20 cellular contexts compared by ENCODE assay signal in the genomic region with DNA sequence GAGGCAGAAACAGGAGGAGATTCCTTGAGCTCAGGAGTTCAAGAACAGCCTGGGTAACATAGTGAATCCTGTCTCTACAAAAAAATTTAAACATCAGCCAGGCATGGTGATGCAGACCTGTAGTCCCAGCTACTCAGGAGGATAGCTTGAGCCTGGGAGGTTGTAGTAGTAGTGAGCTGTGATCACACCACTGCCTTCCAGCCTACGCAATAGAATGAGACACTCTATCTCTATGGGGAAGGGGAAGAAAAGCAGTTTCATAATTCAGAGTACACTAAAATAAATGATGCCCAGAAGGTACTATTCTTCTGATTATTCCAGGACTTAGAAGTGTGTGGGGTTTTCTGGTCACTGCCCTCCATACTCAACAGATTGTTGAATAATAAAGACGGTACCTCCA.
"Had no signal": no experiment of that assay in that cellular context is flagged by ENCODE, and none has a peak within 500 bp of the region (broad histone marks: within the 10 kb centered on the region; RNA-seq: fewer than 3 reads in every experiment).

No MANE protein-coding gene starts in this region.

- H3K27ac ChIP-seq: coronary artery, gastrocnemius medialis, tibial nerve, uterus had no signal

- H3K27me3 Mint-ChIP-seq: activated CD4-positive, alpha-beta T cell treated with anti-CD3 and anti-CD28 coated beads, Interleukin-2, amount 10 ng/mL, durations not matched to agents 24 days and 14 days; activated CD8-positive, alpha-beta T cell treated with anti-CD3 and anti-CD28 coated beads for 36 hours; central memory CD8-positive, alpha-beta T cell had no signal

- H3K36me3 ChIP-seq: gastrocnemius medialis, tibial nerve, uterus had no signal

- DNase-seq: activated CD4-positive, alpha-beta T cell treated with anti-CD3 and anti-CD28 coated beads, Interleukin-2, amount 10 ng/mL, durations not matched to agents 24 days and 14 days; activated CD4-positive, CD25-positive, alpha-beta regulatory T cell; activated CD8-positive, alpha-beta T cell treated with anti-CD3 and anti-CD28 coated beads for 36 hours; activated naive CD4-positive, alpha-beta T cell treated with Interleukin-2 at 50 U/mL for 16 hours; activated T-cell treated with anti-CD3 and anti-CD28 coated beads, Interleukin-2, amount 50 U/mL, for 1 hour; aorta; gastrocnemius medialis; head of caudate nucleus; kidney; midbrain; retina; spleen; stimulated activated naive CD4-positive, alpha-beta T cell; uterus had no signal

- H3K27ac Mint-ChIP-seq: activated CD4-positive, alpha-beta T cell treated with anti-CD3 and anti-CD28 coated beads, Interleukin-2, amount 10 ng/mL, durations not matched to agents 24 days and 14 days; activated CD8-positive, alpha-beta T cell treated with anti-CD3 and anti-CD28 coated beads for 36 hours; activated T-helper 2 cell treated with anti-CD3 and anti-CD28 coated beads, Interferon-gamma antibody, Interleukin-2, Interleukin-4, amounts not matched to agents 10 μg/mL and 5 μg/mL and 100 μg/mL, durations not matched to agents 14 hours and 24 hours and 36 hours had no signal

- H3K27me3 ChIP-seq: gastrocnemius medialis, spleen, tibial nerve, uterus had no signal

- H3K4me1 ChIP-seq: uterus had no signal

- ATAC-seq: activated CD8-positive, alpha-beta T cell treated with anti-CD3 and anti-CD28 coated beads for 36 hours; esophagus mucosa; gastrocnemius medialis; left lobe of liver had no signal

- H3K4me3 Mint-ChIP-seq: activated CD4-positive, alpha-beta T cell treated with anti-CD3 and anti-CD28 coated beads, Interleukin-2, amount 10 ng/mL, durations not matched to agents 24 days and 14 days; activated CD8-positive, alpha-beta T cell treated with anti-CD3 and anti-CD28 coated beads for 36 hours; central memory CD8-positive, alpha-beta T cell had no signal

- H3K4me3 ChIP-seq: coronary artery, gastrocnemius medialis, spleen, tibial nerve, uterus had no signal

- H3K9me3 ChIP-seq: gastrocnemius medialis, spleen, tibial nerve, uterus had no signal

- H3K9me3 Mint-ChIP-seq: activated CD4-positive, alpha-beta T cell treated with anti-CD3 and anti-CD28 coated beads, Interleukin-2, amount 10 ng/mL, durations not matched to agents 24 days and 14 days; activated CD8-positive, alpha-beta T cell treated with anti-CD3 and anti-CD28 coated beads for 36 hours; activated T-helper 2 cell treated with anti-CD3 and anti-CD28 coated beads, Interferon-gamma antibody, Interleukin-2, Interleukin-4, amounts not matched to agents 10 μg/mL and 5 μg/mL and 100 μg/mL, durations not matched to agents 14 hours and 24 hours and 36 hours; central memory CD8-positive, alpha-beta T cell had no signal
